Comparison of ENCODE assay signal across 8 cellular contexts in genomic region chr15:90868261-90868689, GRCh38. TPM values are rescaled to one million over a fixed set of nuclear protein-coding genes. Genes with fewer than 3 reads are reported as not detected.
DNase-seq lines count a peak whose midpoint lies in the region; ATAC-seq and TF ChIP-seq lines count a peak whose summit lies in the region.

Gene FURIN, plus strand, starts transcription at chr15:90868588. Its CDS starts 7,153 bp downstream, at chr15:90875741.

- TF ChIP-seq POLR2A in body of pancreas (IDR thresholded peaks at IDR 0.05): no peak

- peak within 1 kb of the TSS; percentile 77 for H3K27ac Mint-ChIP-seq in activated naive CD4-positive, alpha-beta T cell treated with anti-CD3 and anti-CD28 coated beads, Interleukin-2, amount 50 U/mL, for 24 hours

- H3K36me3 ChIP-seq in body of pancreas (replicated peaks in 1 of 2; ENCODE audit: insufficient read depth in 1 of 2, low read depth in 2 of 2) (no peaks in the 10 kb centered on the region), lung (ENCODE audit: control insufficient read depth in 2 of 2, insufficient read depth in 2 of 2, low read length in 2 of 2) (no peaks in the 10 kb centered on the region), upper lobe of right lung (no peaks in the 10 kb centered on the region)

- TF ChIP-seq CTCF in body of pancreas (IDR thresholded peaks at IDR 0.05) (no peak), lung (IDR thresholded peaks at IDR 0.05; ENCODE audit: control extremely low read depth, extremely low read depth) (no peak), upper lobe of right lung (IDR thresholded peaks at IDR 0.05) (no peak)

- H3K4me3 Mint-ChIP-seq in activated naive CD4-positive, alpha-beta T cell treated with anti-CD3 and anti-CD28 coated beads, Interleukin-2, amount 50 U/mL, for 24 hours: peak within 1 kb of the TSS; percentile 86

- H3K27me3 Mint-ChIP-seq in activated naive CD4-positive, alpha-beta T cell treated with anti-CD3 and anti-CD28 coated beads, Interleukin-2, amount 50 U/mL, for 24 hours: no peaks in the 10 kb centered on the region

- intact Hi-C loops in body of pancreas (cut with DNase I): no loop called here
- intact Hi-C loops in upper lobe of right lung (cut with DNase I): no loop called here

- 82 to 86% methylated on average over 6 of the region's 6 CpGs for WGBS in body of pancreas, 2 donors
- WGBS in lung, 2 donors: 88 to 89% methylated on average over 6 of the region's 6 CpGs

- DNase-seq in activated naive CD4-positive, alpha-beta T cell treated with Interleukin-2 at 50 U/mL for 16 hours: no peak
- DNase-seq in body of pancreas: peak in 2 of 4 donors; percentile 26 to 31
- DNase-seq in lung (ENCODE audit: low spot score): no peak
- no peak for DNase-seq in upper lobe of right lung
- DNase-seq in AG08396 (ENCODE audit: low spot score): no peak
- DNase-seq in GM03348 (ENCODE audit: low spot score): no peak

- H3K27me3 ChIP-seq in body of pancreas: no peaks in the 10 kb centered on the region
- H3K27me3 ChIP-seq in lung (ENCODE audit: control insufficient read depth, insufficient read depth): no peaks in the 10 kb centered on the region
- H3K27me3 ChIP-seq in upper lobe of right lung: no peaks in the 10 kb centered on the region

- H3K4me1 Mint-ChIP-seq in activated naive CD4-positive, alpha-beta T cell treated with anti-CD3 and anti-CD28 coated beads, Interleukin-2, amount 50 U/mL, for 24 hours: peaks cover 40% of the 10 kb centered on the region

- no peaks in the 10 kb centered on the region for H3K36me3 Mint-ChIP-seq in activated naive CD4-positive, alpha-beta T cell treated with anti-CD3 and anti-CD28 coated beads, Interleukin-2, amount 50 U/mL, for 24 hours

- H3K9me3 Mint-ChIP-seq in activated naive CD4-positive, alpha-beta T cell treated with anti-CD3 and anti-CD28 coated beads, Interleukin-2, amount 50 U/mL, for 24 hours: no peaks in the 10 kb centered on the region

- H3K4me3 ChIP-seq in body of pancreas (no peak within 1 kb of the TSS), lung (no peak within 1 kb of the TSS), upper lobe of right lung (no peak within 1 kb of the TSS)

- H3K27ac ChIP-seq in body of pancreas (peak within 1 kb of the TSS in 3 of 4 donors; percentile 3 to 95 (median 92)), lung (ENCODE audit: low read depth in 1 of 2, low read length in 1 of 2) (peak within 1 kb of the TSS; percentile 89 to 99), upper lobe of right lung (peak within 1 kb of the TSS; percentile 96)

- ATAC-seq in body of pancreas (no peak), lung (ENCODE audit: insufficient read depth, low FRiP score) (no peak), upper lobe of right lung (no peak), HG02852 (IDR thresholded peaks at IDR 0.05; ENCODE audit: unreplicated experiment) (no peak)

- H3K4me1 ChIP-seq in body of pancreas (peaks cover 59% of the 10 kb centered on the region), lung (ENCODE audit: control insufficient read depth in 2 of 2, insufficient read depth in 2 of 2, low read length in 2 of 2) (peaks cover 12 to 13% of the 10 kb centered on the region in 2 donors), upper lobe of right lung (peaks cover 41% of the 10 kb centered on the region)

- H3K9me3 ChIP-seq in body of pancreas: no peaks in the 10 kb centered on the region
- H3K9me3 ChIP-seq in lung (ENCODE audit: control insufficient read depth in 2 of 2, insufficient read depth in 1 of 2, low read length in 1 of 2): no peaks in the 10 kb centered on the region
- no peaks in the 10 kb centered on the region for H3K9me3 ChIP-seq in upper lobe of right lung

RNA-seq across cellular contexts. Expression of gene FURIN, which starts in this region (rescaled TPM):
- total RNA-seq in body of pancreas (100 to 1,000 TPM in 1 of 2 donors, 10 to 100 TPM in 1; 88.0 to 112 TPM), lung (100 to 1,000 TPM in 1 of 2 donors, 10 to 100 TPM in 1; 57.1 to 113 TPM), upper lobe of right lung (104 TPM)
- polyA plus RNA-seq in lung: 100 to 1,000 TPM in 1 of 2 donors, 10 to 100 TPM in 1; 71.2 to 159 TPM
